26 cellular contexts compared by ENCODE assay signal in the genomic region with DNA sequence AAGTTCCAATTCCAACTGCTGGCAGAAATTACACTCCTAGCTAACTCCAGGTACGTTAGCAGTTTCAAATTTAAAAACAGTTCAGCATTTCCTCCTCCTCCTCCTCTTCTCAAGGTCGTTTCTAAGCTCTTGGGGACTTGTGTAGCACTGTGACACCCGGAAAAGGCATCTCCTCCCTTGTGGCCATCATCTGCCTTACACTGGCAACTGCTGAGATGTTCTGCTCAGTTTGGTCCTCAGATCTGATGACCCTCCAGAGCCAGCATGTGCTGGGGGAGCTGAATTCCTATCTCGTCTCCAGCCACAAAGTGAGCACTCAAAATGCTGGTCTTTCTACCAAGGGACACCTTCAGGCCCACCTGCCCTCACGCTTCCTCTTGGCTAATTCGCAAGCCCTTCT. TPM values are rescaled to one million over a fixed set of nuclear protein-coding genes. Genes with fewer than 3 reads are reported as not detected.
A peak's percentile ranks its signal among the peaks of the same experiment; 100 is the strongest.
DNase-seq lines count a peak whose midpoint lies in the region; ATAC-seq, FAIRE-seq and TF ChIP-seq lines count a peak whose summit lies in the region.
"Had no signal": no experiment of that assay in that cellular context is flagged by ENCODE, and none has a peak within 500 bp of the region (broad histone marks: within the 10 kb centered on the region; RNA-seq: fewer than 3 reads in every experiment).

No MANE protein-coding gene starts in this region.

- no peak overlapping the region for H2AK5ac ChIP-seq in H1 (ENCODE audit: low read depth, low read length)

- H3K36me3 ChIP-seq in left ventricle myocardium inferior (no peaks in the 10 kb centered on the region), H1 (ENCODE audit: control insufficient read depth in 2 of 4, insufficient read depth in 4 of 4, low read length in 3 of 4) (no peaks in the 10 kb centered on the region), neural progenitor cell (peaks cover 5% of the 10 kb centered on the region)
- H3K36me3 ChIP-seq: SJSA1 had no signal

- no peak overlapping the region for H3K18ac ChIP-seq in H1 (ENCODE audit: extremely low read depth, low read length)

- no peak overlapping the region for H3K4me2 ChIP-seq in H1 (ENCODE audit: insufficient read depth in 1 of 2, low read depth in 2 of 2, low read length in 2 of 2)
- no peak overlapping the region for H3K4me2 ChIP-seq in neural progenitor cell

- H2BK20ac ChIP-seq in H1 (ENCODE audit: low read length): no peak overlapping the region

- H4K20me1 ChIP-seq in H1 (replicated peaks in 1 of 2; ENCODE audit: control insufficient read depth in 1 of 2, insufficient read depth in 2 of 2, low read length in 2 of 2): no peaks in the 10 kb centered on the region
- H4K20me1 ChIP-seq in neural progenitor cell (ENCODE audit: low read depth): no peaks in the 10 kb centered on the region

- peaks cover 10% of the 10 kb centered on the region for H3F3A ChIP-seq in neural progenitor cell (ENCODE audit: low read depth)

- FAIRE-seq in H1 (lab: Jason Lieb, UNC): no peak
- FAIRE-seq: GM12892, GM19239, H54, K562 had no signal

- H2AFZ ChIP-seq in H1 (ENCODE audit: low read length) (peak overlapping the region; percentile 72), neural progenitor cell (replicated peaks) (peak overlapping the region; percentile 93)

- H3K27ac ChIP-seq in left ventricle myocardium inferior (replicated peaks) (peak overlapping the region; percentile 5), H1 (ENCODE audit: low read depth, low read length) (no peak overlapping the region), neural progenitor cell (no peak overlapping the region)
- H3K27ac ChIP-seq: 22Rv1, SJSA1 had no signal

- no peak overlapping the region for H2BK15ac ChIP-seq in H1 (ENCODE audit: low read length)

- H3K4me3 Mint-ChIP-seq in neural progenitor cell: no peak overlapping the region
- H3K4me3 Mint-ChIP-seq: B cell; CD8-positive, alpha-beta memory T cell had no signal

- H3K27me3 Mint-ChIP-seq in neural progenitor cell (ENCODE audit: insufficient read depth, low read depth): peaks cover 9% of the 10 kb centered on the region

- peaks cover 15% of the 10 kb centered on the region for H3K9me3 Mint-ChIP-seq in neural progenitor cell

- H3K9ac ChIP-seq in H1 (replicated peaks in 1 of 4; ENCODE audit: extremely low read depth in 1 of 4, low read depth in 3 of 4, low read length in 3 of 4) (no peak overlapping the region), neural progenitor cell (no peak overlapping the region)

- no peak overlapping the region for H4K5ac ChIP-seq in H1 (ENCODE audit: insufficient read length, low read depth, low read length)

- no peak for TF ChIP-seq RAD21 in H1 (IDR thresholded peaks at IDR 0.05 in 1 of 2, conservative IDR thresholded peaks at IDR 0.05 in 1 of 2; ENCODE audit: low read depth in 2 of 2, low read length in 2 of 2)

- POLR2A ChIA-PET in H1 (lab: Charles Lee; ENCODE audit: partially characterized antibody): no interaction called here

- no peak for TF ChIP-seq EP300 in H1 (IDR thresholded peaks at IDR 0.05; ENCODE audit: borderline replicate concordance in 1 of 2, low read depth in 2 of 2, low read length in 2 of 2)

- WGBS in H1 (ENCODE audit: extremely low coverage in 1 of 2, insufficient coverage in 1 of 2, insufficient read length in 1 of 2, insufficient replicate concordance in 2 of 2, low coverage in 1 of 2, low lambda C conversion rate in 2 of 2, missing lambda C conversion rate in 1 of 2), 2 experiments: 88% methylated on average over 6 of the region's 6 CpGs; no CpG with 5 or more reads in 1 of the 2 experiments

- ATAC-seq in Right ventricle myocardium superior (ENCODE audit: poor library complexity): no peak
- no peak for ATAC-seq in GM18867 (IDR thresholded peaks at IDR 0.05; ENCODE audit: unreplicated experiment)
- ATAC-seq: K562, Right ventricle myocardium inferior had no signal

- CTCF ChIA-PET in H1 (lab: Charles Lee; ENCODE audit: partially characterized antibody): interaction anchor here (0.7 to 2.4 kb wide), 6 partner anchors 10 to 1029 kb away, joined by 3 to 7 read pairs (median 4); no protein-coding TSS in a partner anchor

- H3K56ac ChIP-seq in H1 (replicated peaks; ENCODE audit: insufficient read length, low read depth, low read length): no peak overlapping the region

- no peak overlapping the region for H2BK120ac ChIP-seq in H1 (replicated peaks; ENCODE audit: low read depth, low read length)

- no peaks in the 10 kb centered on the region for H3K79me1 ChIP-seq in H1 (ENCODE audit: low read depth, low read length)

- no peak overlapping the region for H2BK12ac ChIP-seq in H1 (ENCODE audit: low read depth, low read length)

- TF ChIP-seq POLR2A in H1 (IDR thresholded peaks at IDR 0.05; ENCODE audit: control extremely low read depth in 1 of 2, low read depth in 2 of 2, low read length in 2 of 2): no peak

- peaks cover 18% of the 10 kb centered on the region for H3K4me1 Mint-ChIP-seq in neural progenitor cell
- H3K4me1 Mint-ChIP-seq: B cell; CD8-positive, alpha-beta memory T cell had no signal

- DNase-seq in left ventricle myocardium inferior (no peak), Right ventricle myocardium superior (no peak), H1 (ENCODE audit: low read depth in 1 of 2, low spot score in 2 of 2) (no peak), neural progenitor cell (ENCODE audit: low spot score) (no peak), NCI-H128 (lab: John Stamatoyannopoulos, UW; ENCODE audit: unreplicated experiment) (no peak), epidermal melanocyte (ENCODE audit: insufficient read length, low spot score) (no peak)
- DNase-seq in stimulated activated naive CD4-positive, alpha-beta T cell (lab: John Stamatoyannopoulos, UW): no peak
- DNase-seq: Calu3; CD8-positive, alpha-beta memory T cell; DMS79 treated with DMSO at 0.1 percent for 48 hours; NCI-H1105; NCI-H146; NCI-H1930; NCI-H2107; NCI-H524; NCI-H748 treated with DMSO at 0.1 percent for 48 hours had no signal

- H3K27ac Mint-ChIP-seq in neural progenitor cell: no peak overlapping the region
- H3K27ac Mint-ChIP-seq: B cell; CD8-positive, alpha-beta memory T cell had no signal

- no peak overlapping the region for H3K4ac ChIP-seq in H1 (replicated peaks; ENCODE audit: insufficient read length, low read depth, low read length)

- H3K14ac ChIP-seq in H1 (ENCODE audit: insufficient read length): no peak overlapping the region

- H3K4me1 ChIP-seq in left ventricle myocardium inferior (peaks cover 15% of the 10 kb centered on the region), H1 (replicated peaks in 1 of 4; ENCODE audit: control insufficient read depth in 3 of 4, insufficient read depth in 4 of 4, low read length in 3 of 4) (peaks cover 3 to 14% (median 8%) of the 10 kb centered on the region in 4 experiments; a peak in 5 of 7 replicates), neural progenitor cell (peaks cover 20% of the 10 kb centered on the region)
- H3K4me1 ChIP-seq: SJSA1 had no signal

- H3K79me2 ChIP-seq in H1 (ENCODE audit: control insufficient read depth in 1 of 2, insufficient read depth in 2 of 2, low read length in 2 of 2): no peaks in the 10 kb centered on the region
- H3K79me2 ChIP-seq in neural progenitor cell (ENCODE audit: low read depth): no peaks in the 10 kb centered on the region

- intact Hi-C loops in left ventricle myocardium inferior (cut with micrococcal nuclease) (no loop called here), Right ventricle myocardium superior (cut with DNase I) (no loop called here)

- H3K4me3 ChIP-seq in left ventricle myocardium inferior: no peak overlapping the region
- no peak overlapping the region for H3K4me3 ChIP-seq in H1 (ENCODE audit: extremely low read depth in 1 of 4, insufficient read depth in 2 of 4, low read depth in 3 of 4, low read length in 4 of 4)
- H3K4me3 ChIP-seq in neural progenitor cell: no peak overlapping the region
- H3K4me3 ChIP-seq: K562, SJSA1 had no signal

- no peak overlapping the region for H4K91ac ChIP-seq in H1 (replicated peaks; ENCODE audit: insufficient read length, low read length)

- H3K36me3 Mint-ChIP-seq in neural progenitor cell: no peaks in the 10 kb centered on the region
- H3K36me3 Mint-ChIP-seq: CD14-positive monocyte; CD8-positive, alpha-beta memory T cell had no signal

- H2BK5ac ChIP-seq in H1 (ENCODE audit: low read depth, low read length): 0 out of 2 replicates have a peak overlapping the region, but pooled peaks have one; percentile 4

- H3K23ac ChIP-seq in H1 (ENCODE audit: insufficient read length): no peak overlapping the region

- H3K23me2 ChIP-seq in H1 (ENCODE audit: low read depth, low read length): no peaks in the 10 kb centered on the region

- TF ChIP-seq CTCF in left ventricle myocardium inferior (IDR thresholded peaks at IDR 0.05; ENCODE audit: borderline replicate concordance) (no peak), H1 (IDR thresholded peaks at IDR 0.05; ENCODE audit: control extremely low read depth in 1 of 3, insufficient read depth in 1 of 3, low read depth in 1 of 3, low read length in 3 of 3) (no peak), neural progenitor cell (IDR thresholded peaks at IDR 0.05) (no peak)

- H4K8ac ChIP-seq in H1 (ENCODE audit: extremely low read depth, insufficient read depth, low read length): no peak overlapping the region

- H3K27me3 ChIP-seq in left ventricle myocardium inferior (ENCODE audit: low read depth) (peaks cover 5% of the 10 kb centered on the region), H1 (replicated peaks in 1 of 4; ENCODE audit: control insufficient read depth in 3 of 4, extremely low read depth in 1 of 4, insufficient read depth in 3 of 4, low read length in 3 of 4) (no peaks in the 10 kb centered on the region), neural progenitor cell (no peaks in the 10 kb centered on the region)

- H3K9me3 ChIP-seq in left ventricle myocardium inferior (replicated peaks) (peaks cover 18% of the 10 kb centered on the region), H1 (ENCODE audit: insufficient read depth in 2 of 2, low read depth in 1 of 2, low read length in 1 of 2) (no peaks in the 10 kb centered on the region), neural progenitor cell (ENCODE audit: low read depth) (no peaks in the 10 kb centered on the region)
- H3K9me3 ChIP-seq: SJSA1 had no signal

RNA-seq across cellular contexts. Expression of gene CDKN3, which starts 43.5 kb away (rescaled TPM):
- 4.3 TPM for total RNA-seq in left ventricle myocardium inferior
- total RNA-seq in Right ventricle myocardium superior: 5.2 TPM
- total RNA-seq in H1 (2021; fragmentation: NEBNext Ultra II Directional; extraction: Animal tissue kit (Norgen Biotek cat#: 25700)): 41.5 and 48.3 TPM in 2 replicates
- 25.4 and 43.5 TPM in 2 replicates for polyA plus RNA-seq in H1 (2011; rRNA removed)
- 45.7 TPM for polyA plus RNA-seq in H1 (2011; cell fraction: cytosol; rRNA removed)
- polyA plus RNA-seq in H1 (2011; cell fraction: nucleus; rRNA removed): 10.7 TPM
- 26.3 to 34.7 TPM (median 32.0 TPM) in 4 replicates for polyA plus RNA-seq in H1 (2012, experiment 1 of 2)
- polyA plus RNA-seq in H1 (2012, experiment 2 of 2): 15.1 TPM
- 96.1 TPM for polyA plus RNA-seq in H1 (2013, experiment 1 of 2)
- polyA plus RNA-seq in H1 (2013, experiment 2 of 2): 92.4 TPM
- 16.3 and 28.1 TPM in 2 replicates for polyA minus RNA-seq in H1 (2011; rRNA and poly(A)+ RNA removed)
- polyA minus RNA-seq in H1 (2011; cell fraction: cytosol; rRNA and poly(A)+ RNA removed): 16.1 TPM
- polyA minus RNA-seq in H1 (2011; cell fraction: nucleus; rRNA and poly(A)+ RNA removed): 16.6 TPM
- 75.4 and 152 TPM in 2 replicates for total RNA-seq in neural progenitor cell (ENCODE audit: low replicate concordance)
